ENCODE assay signal across 8 cellular contexts in genomic region chrX:37571426-37572111, GRCh38. TPM values are rescaled to one million over a fixed set of nuclear protein-coding genes. Genes with fewer than 3 reads are reported as not detected.
A peak's percentile ranks its signal among the peaks of the same experiment; 100 is the strongest.
DNase-seq lines count a peak whose midpoint lies in the region; ATAC-seq, FAIRE-seq and TF ChIP-seq lines count a peak whose summit lies in the region.
"Not testable (repeated sequence)": the region's sequence is repeated elsewhere in the genome, so short reads cannot be mapped to it uniquely, and the experiment has no call there.

TSS of gene LANCL3 (plus strand) at chrX:37571661. CDS start at chrX:37571871, 210 bp downstream.

- H3K18ac ChIP-seq in H9 (ENCODE audit: insufficient read length, low read depth, low read length) = not testable (repeated sequence)

- H3K9me1 ChIP-seq in K562 (ENCODE audit: control insufficient read depth, insufficient read depth, low read length) = not testable (repeated sequence)

- H2AFZ ChIP-seq in H9 (ENCODE audit: low read length) = not testable (repeated sequence)
- H2AFZ ChIP-seq in K562 (ENCODE audit: low read depth, low read length) = peak within 1 kb of the TSS; percentile 89

- H3K4me3 Mint-ChIP-seq in H9 (peak within 1 kb of the TSS; percentile 50 to 75), glutamatergic neuron (ENCODE audit: unreplicated experiment) (peak within 1 kb of the TSS; percentile 94)
- H3K4me3 Mint-ChIP-seq in activated CD4-positive, alpha-beta T cell treated with anti-CD3 and anti-CD28 coated beads, Interleukin-2, amount 10 ng/mL, durations not matched to agents 24 days and 14 days = peak within 1 kb of the TSS; percentile 85

- H3K4me3 ChIP-seq in AG09309 (ENCODE audit: control insufficient read depth, low read depth, low read length) (peak within 1 kb of the TSS; percentile 14; the same call in 1 of the 2 replicates), K562 (peak within 1 kb of the TSS; percentile 38), skeletal muscle tissue (ENCODE audit: low read length in 3 of 3) (peak within 1 kb of the TSS in 2 of 3 donors; percentile 29 to 32)
- not testable (repeated sequence) for H3K4me3 ChIP-seq in mucosa of descending colon

- not testable (repeated sequence) for H2BK15ac ChIP-seq in H9 (ENCODE audit: low read depth, low read length)

- H3T11ph ChIP-seq in H9 (ENCODE audit: low read length) = not testable (repeated sequence)

- intact Hi-C loops in activated CD4-positive, alpha-beta T cell treated with anti-CD3 and anti-CD28 coated beads, Interleukin-2, amount 10 ng/mL, durations not matched to agents 24 days and 14 days (cut with micrococcal nuclease) = loop anchor here (10.0 kb wide), 1 partner anchor 253 kb away; no protein-coding TSS in a partner anchor
- intact Hi-C loops in K562 (cut with micrococcal nuclease) = loop anchor here (2.0 to 10.0 kb wide), 5 partner anchors 81 to 253 kb away; partner anchors contain the start of gene XK
- intact Hi-C loops in mucosa of descending colon (cut with DNase I, micrococcal nuclease) = not testable (repeated sequence)

- TF ChIP-seq EP300 in K562 (IDR thresholded peaks at IDR 0.05; ENCODE audit: low read length) = not testable (repeated sequence)

- H3K14ac ChIP-seq in H9 (ENCODE audit: insufficient read depth, low read length) = not testable (repeated sequence)

- not testable (repeated sequence) for H3K9ac ChIP-seq in H9 (ENCODE audit: extremely low read depth, insufficient read length, low read length); skeletal muscle tissue (ENCODE audit: low read depth in 1 of 3, low read length in 3 of 3)
- H3K9ac ChIP-seq in K562 (ENCODE audit: insufficient read depth in 1 of 2, low read depth in 2 of 2, low read length in 2 of 2) = peak within 1 kb of the TSS; percentile 61 to 76

- in situ Hi-C loops in K562 (cut with MboI) = loop anchor here (10.0 kb wide), 1 partner anchor 253 kb away; no protein-coding TSS in a partner anchor

- not testable (repeated sequence) for FAIRE-seq in K562 (lab: Jason Lieb, UNC)

- H3K27me3 Mint-ChIP-seq in H9 (ENCODE audit: low read depth) = peaks cover 14% of the 10 kb centered on the region
- not testable (repeated sequence) for H3K27me3 Mint-ChIP-seq in activated CD4-positive, alpha-beta T cell treated with anti-CD3 and anti-CD28 coated beads, Interleukin-2, amount 10 ng/mL, durations not matched to agents 24 days and 14 days; glutamatergic neuron (ENCODE audit: unreplicated experiment)

- H4K8ac ChIP-seq in H9 (replicated peaks; ENCODE audit: insufficient read length, low read depth, low read length) = not testable (repeated sequence)

- not testable (repeated sequence) for H2BK120ac ChIP-seq in H9 (ENCODE audit: low read depth, low read length, poor library complexity, severe bottlenecking)

- POLR2A ChIA-PET in K562 (lab: Yijun Ruan, JAX) = interaction anchor here (0.6 kb wide), 1 partner anchor 268 kb away, joined by 3 read pairs; no protein-coding TSS in a partner anchor

- H4K5ac ChIP-seq in H9 (ENCODE audit: insufficient read length, low read depth, low read length) = not testable (repeated sequence)

- not testable (repeated sequence) for TF ChIP-seq POLR2A in K562 (conservative IDR thresholded peaks at IDR 0.05)

- H3K9me3 Mint-ChIP-seq in H9 = peaks cover 35 to 40% of the 10 kb centered on the region in 2 experiments
- H3K9me3 Mint-ChIP-seq in activated CD4-positive, alpha-beta T cell treated with anti-CD3 and anti-CD28 coated beads, Interleukin-2, amount 10 ng/mL, durations not matched to agents 24 days and 14 days; glutamatergic neuron (ENCODE audit: unreplicated experiment): not testable (repeated sequence)

- H2BK20ac ChIP-seq in H9 (ENCODE audit: low read depth, low read length, poor library complexity, severe bottlenecking) = not testable (repeated sequence)

- H3K4me2 ChIP-seq in H9 (ENCODE audit: insufficient read depth, insufficient read length, low read length) (peak within 1 kb of the TSS; percentile 30), K562 (ENCODE audit: insufficient read depth, low read length) (peak within 1 kb of the TSS; percentile 72)

- CTCF ChIA-PET in K562 (lab: Yijun Ruan, JAX; ENCODE audit: low intra/inter-chr PET ratio) = not testable (repeated sequence)

- not testable (repeated sequence) for H3K27ac ChIP-seq in H9 (ENCODE audit: insufficient read length, low read depth, low read length); skeletal muscle tissue (ENCODE audit: low read depth, low read length)
- peak within 1 kb of the TSS; percentile 48; the same call in 1 of the 3 replicates for H3K27ac ChIP-seq in K562 (ENCODE audit: extremely low read depth, low read depth, low read length)

- TF ChIP-seq CTCF in AG09309 (IDR thresholded peaks at IDR 0.05; ENCODE audit: control insufficient read depth, insufficient read depth, low read depth, low read length, missing control alignments); H9 (conservative IDR thresholded peaks at IDR 0.05); K562 (IDR thresholded peaks at IDR 0.05 in 2 of 3, conservative IDR thresholded peaks at IDR 0.05 in 1 of 3; ENCODE audit: insufficient read depth in 2 of 3, low read depth in 1 of 3, low read length in 3 of 3); glutamatergic neuron (IDR thresholded peaks at IDR 0.05; ENCODE audit: partially characterized antibody, unreplicated experiment); mucosa of descending colon (IDR thresholded peaks at IDR 0.05): not testable (repeated sequence)

- not testable (repeated sequence) for H3K23me2 ChIP-seq in H9 (ENCODE audit: insufficient read length, low read depth, low read length, poor library complexity, severe bottlenecking)

- not testable (repeated sequence) for DNase-seq in AG09309 (ENCODE audit: low read depth)
- peak; percentile 34 for DNase-seq in H9
- DNase-seq in NCI-H526 (lab: John Stamatoyannopoulos, UW) = peak; percentile 41 to 80
- DNase-seq in activated CD4-positive, alpha-beta T cell treated with anti-CD3 and anti-CD28 coated beads, Interleukin-2, amount 10 ng/mL, durations not matched to agents 24 days and 14 days = peak; percentile 69
- DNase-seq in K562 (ENCODE audit: extremely low read depth in 1 of 4, low spot score in 3 of 4) = peak; percentile 20 to 57 (median 49)
- peak; percentile 24 for DNase-seq in glutamatergic neuron
- peak; percentile 57 to 78 (median 62) for DNase-seq in mucosa of descending colon

- not testable (repeated sequence) for H2BK12ac ChIP-seq in H9 (ENCODE audit: insufficient read length, low read depth, low read length)

- H2BK5ac ChIP-seq in H9 (ENCODE audit: insufficient read length, low read length) = not testable (repeated sequence)

- H3K27ac Mint-ChIP-seq in H9; glutamatergic neuron (ENCODE audit: unreplicated experiment): not testable (repeated sequence)
- peak within 1 kb of the TSS; percentile 60 for H3K27ac Mint-ChIP-seq in activated CD4-positive, alpha-beta T cell treated with anti-CD3 and anti-CD28 coated beads, Interleukin-2, amount 10 ng/mL, durations not matched to agents 24 days and 14 days

- H3K36me3 Mint-ChIP-seq in H9 (ENCODE audit: insufficient read depth in 1 of 3, low read depth in 3 of 3); activated CD4-positive, alpha-beta T cell treated with anti-CD3 and anti-CD28 coated beads, Interleukin-2, amount 10 ng/mL, durations not matched to agents 24 days and 14 days (ENCODE audit: low read depth); glutamatergic neuron (ENCODE audit: unreplicated experiment): not testable (repeated sequence)

- not testable (repeated sequence) for H3K9me3 ChIP-seq in H9 (ENCODE audit: control insufficient read depth, low read depth, low read length); K562 (replicated peaks; ENCODE audit: control insufficient read depth, insufficient read depth, low read depth, low read length); mucosa of descending colon; skeletal muscle tissue (ENCODE audit: control insufficient read depth in 3 of 3, low read length in 3 of 3)

- not testable (repeated sequence) for H3K4me1 Mint-ChIP-seq in H9; glutamatergic neuron (ENCODE audit: low read depth, unreplicated experiment)
- H3K4me1 Mint-ChIP-seq in activated CD4-positive, alpha-beta T cell treated with anti-CD3 and anti-CD28 coated beads, Interleukin-2, amount 10 ng/mL, durations not matched to agents 24 days and 14 days = peaks cover 10% of the 10 kb centered on the region

- not testable (repeated sequence) for H3K79me2 ChIP-seq in H9 (ENCODE audit: insufficient read depth, low read length)
- peaks cover 14% of the 10 kb centered on the region; the same call in 2 of the 3 replicates for H3K79me2 ChIP-seq in K562 (ENCODE audit: control insufficient read depth, insufficient read depth, low read length)

- H3K56ac ChIP-seq in H9 (ENCODE audit: insufficient read length, low read depth, low read length) = not testable (repeated sequence)

- ATAC-seq in K562 (peak; percentile 57), mucosa of descending colon (peak; percentile 55)

- H3K79me1 ChIP-seq in H9 (ENCODE audit: insufficient read depth, low read depth, low read length, poor library complexity, severe bottlenecking) = not testable (repeated sequence)

- not testable (repeated sequence) for H3K4me1 ChIP-seq in H9 (ENCODE audit: insufficient read depth, low read length); mucosa of descending colon (ENCODE audit: low read depth); skeletal muscle tissue (ENCODE audit: control insufficient read depth in 3 of 3, insufficient read depth in 3 of 3, low read length in 3 of 3)
- H3K4me1 ChIP-seq in K562 (replicated peaks in 1 of 2; ENCODE audit: control insufficient read depth in 2 of 2, insufficient read depth in 2 of 2, low read length in 2 of 2) = peaks cover 0 to 14% of the 10 kb centered on the region in 2 experiments; a peak in 2 of 5 replicates

- not testable (repeated sequence) for H3K27me3 ChIP-seq in H9 (ENCODE audit: insufficient read depth, low read length); K562 (ENCODE audit: control insufficient read depth in 2 of 2, insufficient read depth in 2 of 2, low read length in 2 of 2); skeletal muscle tissue (ENCODE audit: control insufficient read depth in 3 of 3, insufficient read depth in 3 of 3, low read length in 3 of 3)

- H4K91ac ChIP-seq in H9 (ENCODE audit: insufficient read length, low read depth, low read length) = not testable (repeated sequence)

- not testable (repeated sequence) for BruUV-seq in K562 (replicated peaks; lab: Mats Ljungman, UMichigan)

- H2AK5ac ChIP-seq in H9 (ENCODE audit: insufficient read length, low read length) = not testable (repeated sequence)

- not testable (repeated sequence) for H3K4ac ChIP-seq in H9 (ENCODE audit: low read depth, low read length)

- not testable (repeated sequence) for H3K23ac ChIP-seq in H9 (ENCODE audit: insufficient read length, low read depth, low read length)

- H4K20me1 ChIP-seq in H9 (ENCODE audit: control insufficient read depth, insufficient read depth, insufficient read length); K562 (replicated peaks; ENCODE audit: control insufficient read depth, insufficient read depth, low read length): not testable (repeated sequence)

- no CpG with 5 or more reads among the region's 69 CpGs for WGBS in H9 (ENCODE audit: extremely low coverage, insufficient read length, low lambda C conversion rate)
- 0% methylated on average over 8 of the region's 69 CpGs for WGBS in K562 (ENCODE audit: insufficient coverage, low coverage, missing lambda C conversion rate)

- TF ChIP-seq RAD21 in K562 (CRISPR knock-in tag; conservative IDR thresholded peaks at IDR 0.05 in 1 of 2, IDR thresholded peaks at IDR 0.05 in 1 of 2) = not testable (repeated sequence)

- H3K36me3 ChIP-seq in K562 (ENCODE audit: control insufficient read depth, insufficient read depth, low read length); mucosa of descending colon (ENCODE audit: low read depth); skeletal muscle tissue (ENCODE audit: control insufficient read depth in 3 of 3, insufficient read depth in 3 of 3, low read length in 3 of 3): not testable (repeated sequence)

RNA-seq across cellular contexts. Expression of gene LANCL3, which starts in this region (rescaled TPM):
- total RNA-seq in H9 (2021) (0.26 and 0.48 TPM in 2 replicates), K562 (2014; rRNA removed) (0.41 and 0.57 TPM in 2 replicates), K562 (2014; rRNA removed; fragmentation: Illumina TruSeq; extraction: Trizol) (0.76 and 0.83 TPM in 2 replicates), K562 (2015; rRNA removed; fragmentation: Illumina TruSeq; extraction: Trizol) (0.45 and 0.58 TPM in 2 replicates), K562 (2021) (1.5 TPM in 2 replicates), glutamatergic neuron (ENCODE audit: unreplicated experiment) (1.1 TPM), mucosa of descending colon (1 to 10 TPM; 4.3 to 6.9 (median 6.5) TPM), skeletal muscle tissue (under 0.01 TPM)
- 0.16 and 0.28 TPM in 2 replicates for total RNA-seq in activated CD4-positive, alpha-beta T cell treated with anti-CD3 and anti-CD28 coated beads, Interleukin-2, amount 10 ng/mL, durations not matched to agents 24 days and 14 days
- 2.5 TPM in 2 replicates for total RNA-seq in K562 (2011; cell fraction: chromatin; rRNA removed; ENCODE audit: low replicate concordance)
- total RNA-seq in K562 (2011; cell fraction: nucleolus; rRNA removed) = 2.3 and 2.5 TPM in 2 replicates
- 1.5 and 3.3 TPM in 2 replicates for total RNA-seq in K562 (2011; cell fraction: nucleoplasm; rRNA removed)
- polyA plus RNA-seq in K562 (2011; rRNA removed) (0.84 and 2.7 TPM in 2 replicates), K562 (2014; fragmentation: Illumina TruSeq; extraction: Trizol) (0.65 and 0.91 TPM in 2 replicates), K562 (2014; fragmentation: Nextera tagmentation; extraction: Ambion mirVana) (under 1 TPM; 0.45 to 0.50 TPM), K562 (2014; rRNA removed) (0.20 and 0.41 TPM in 2 replicates)
- polyA plus RNA-seq in K562 (2011; cell fraction: cytosol; rRNA removed) = 0.81 and 1.4 TPM in 2 replicates
- polyA plus RNA-seq in K562 (2011; cell fraction: nucleus; rRNA removed) = 1.0 and 2.3 TPM in 2 replicates
- polyA plus RNA-seq in K562 (2012) = 0.79 and 0.98 TPM in 2 replicates
- polyA minus RNA-seq in K562 (2011; rRNA and poly(A)+ RNA removed) = 0.91 and 3.3 TPM in 2 replicates
- 0.67 and 1.6 TPM in 2 replicates for polyA minus RNA-seq in K562 (2011; cell fraction: cytosol; rRNA and poly(A)+ RNA removed)
- polyA minus RNA-seq in K562 (2011; cell fraction: nucleus; rRNA and poly(A)+ RNA removed) = 1.8 and 5.8 TPM in 2 replicates

Comparison
In these comparisons a context has a peak if more than half of its experiments do, and no peak if none do; other contexts are left out.
1. Peak in DNase-seq and H3K4me2 ChIP-seq in H9; RNA of the gene not detected or under 1 TPM.
2. Peak in DNase-seq in activated CD4-positive, alpha-beta T cell treated with anti-CD3 and anti-CD28 coated beads, Interleukin-2, amount 10 ng/mL, durations not matched to agents 24 days and 14 days; RNA of the gene not detected or under 1 TPM.